15 cellular contexts compared by ENCODE assay signal in genomic region chr17:67506966-67507365, GRCh38.
DNase-seq lines count a peak whose midpoint lies in the region; ATAC-seq and TF ChIP-seq lines count a peak whose summit lies in the region.
"Had no signal": no experiment of that assay in that cellular context is flagged by ENCODE, and none has a peak within 500 bp of the region (broad histone marks: within the 10 kb centered on the region; RNA-seq: fewer than 3 reads in every experiment).

No MANE protein-coding gene starts in this region.

- H3K4me3 ChIP-seq in brain microvascular endothelial cell (ENCODE audit: low read depth, low read length) (no peak overlapping the region), mesenchymal stem cell (ENCODE audit: insufficient read depth in 1 of 2, low read depth in 1 of 2, low read length in 2 of 2) (no peak overlapping the region), hepatocyte (no peak overlapping the region)
- H3K4me3 ChIP-seq: esophagus muscularis mucosa had no signal

- no peak overlapping the region for H4K91ac ChIP-seq in mesenchymal stem cell (ENCODE audit: low read length)

- H3K79me2 ChIP-seq in hepatocyte: no peaks in the 10 kb centered on the region

- no peaks in the 10 kb centered on the region for H3K9me2 ChIP-seq in hepatocyte (replicated peaks; ENCODE audit: insufficient read depth)

- POLR2A ChIA-PET in activated CD4-positive, alpha-beta T cell treated with anti-CD3 and anti-CD28 coated beads, Interleukin-2, amount 10 ng/mL, durations not matched to agents 7 days and 5 days (lab: Charles Lee): no interaction called here

- H4K8ac ChIP-seq in mesenchymal stem cell (ENCODE audit: low read length): no peak overlapping the region

- in situ Hi-C loops in brain microvascular endothelial cell (cut with HindIII; ENCODE audit: low pct_ligation_motif_present, low sequenced_read_pairs): no loop called here

- H3K79me1 ChIP-seq in mesenchymal stem cell (replicated peaks; ENCODE audit: low read length, poor library complexity, severe bottlenecking): peaks cover 8% of the 10 kb centered on the region

- DNase-seq in activated CD4-positive, alpha-beta T cell treated with anti-CD3 and anti-CD28 coated beads for 48 hours: peak; percentile 14
- DNase-seq in activated CD4-positive, alpha-beta T cell treated with anti-CD3 and anti-CD28 coated beads, Interleukin-2, amount 10 ng/mL, durations not matched to agents 7 days and 5 days: no peak
- peak; percentile 41 for DNase-seq in HK-2 (ENCODE audit: unreplicated experiment)
- DNase-seq in brain microvascular endothelial cell: peak; percentile 94
- DNase-seq in mesenchymal stem cell: peak; percentile 27
- DNase-seq in hepatocyte (ENCODE audit: low spot score): no peak
- DNase-seq in GM19238 (ENCODE audit: insufficient read length, low spot score): no peak
- DNase-seq: 8988T; cortex of kidney; NCI-H1092; stimulated activated CD4-positive, alpha-beta T cell treated with anti-CD3 and anti-CD28 coated beads, Interleukin-4, amount 100 ng/mL, for 4 hours had no signal

- no peak overlapping the region for H2BK120ac ChIP-seq in mesenchymal stem cell (ENCODE audit: low read depth, low read length)

- peaks cover 21% of the 10 kb centered on the region for H3K4me1 Mint-ChIP-seq in activated CD4-positive, alpha-beta T cell treated with anti-CD3 and anti-CD28 coated beads, Interleukin-2, amount 10 ng/mL, durations not matched to agents 7 days and 5 days

- H3K4ac ChIP-seq in mesenchymal stem cell (ENCODE audit: low read depth in 1 of 2, low read length in 2 of 2): no peak overlapping the region

- peaks cover 22% of the 10 kb centered on the region for H3K36me3 Mint-ChIP-seq in activated CD4-positive, alpha-beta T cell treated with anti-CD3 and anti-CD28 coated beads, Interleukin-2, amount 10 ng/mL, durations not matched to agents 7 days and 5 days (ENCODE audit: low read depth)

- H3K4me1 ChIP-seq in mesenchymal stem cell (ENCODE audit: control insufficient read depth, insufficient read depth, low read depth, low read length) (no peaks in the 10 kb centered on the region), hepatocyte (ENCODE audit: insufficient read depth) (no peaks in the 10 kb centered on the region)

- H3K9ac ChIP-seq in mesenchymal stem cell (ENCODE audit: low read length): no peak overlapping the region

- CTCF ChIA-PET in activated CD4-positive, alpha-beta T cell treated with anti-CD3 and anti-CD28 coated beads, Interleukin-2, amount 10 ng/mL, durations not matched to agents 7 days and 5 days (lab: Charles Lee): no interaction called here

- TF ChIP-seq CTCF in brain microvascular endothelial cell (IDR thresholded peaks at IDR 0.05; ENCODE audit: low read depth, low read length, missing control alignments) (no peak), hepatocyte (IDR thresholded peaks at IDR 0.05; ENCODE audit: poor library complexity) (no peak)

- H3K23ac ChIP-seq in mesenchymal stem cell (ENCODE audit: low read length in 2 of 2): no peak overlapping the region

- 72% methylated on average over 8 of the region's 8 CpGs for WGBS in mesenchymal stem cell
- WGBS in hepatocyte (ENCODE audit: low lambda C conversion rate, missing lambda C conversion rate): 93% methylated on average over 8 of the region's 8 CpGs

- H2AFZ ChIP-seq in mesenchymal stem cell (ENCODE audit: low read depth, low read length): no peak overlapping the region
- H2AFZ ChIP-seq in hepatocyte: no peak overlapping the region

- no peak overlapping the region for H3K18ac ChIP-seq in mesenchymal stem cell (ENCODE audit: low read depth in 1 of 2, low read length in 2 of 2)

- H3K14ac ChIP-seq in mesenchymal stem cell (ENCODE audit: low read length in 2 of 2): no peak overlapping the region

- no peak overlapping the region for H2BK15ac ChIP-seq in mesenchymal stem cell (ENCODE audit: low read depth, poor library complexity, severe bottlenecking)

- no peak overlapping the region for H2BK12ac ChIP-seq in mesenchymal stem cell (ENCODE audit: low read length in 2 of 2)

- no peak overlapping the region for H2BK5ac ChIP-seq in mesenchymal stem cell (ENCODE audit: low read depth, low read length, poor library complexity, severe bottlenecking)

- H3K4me3 Mint-ChIP-seq in activated CD4-positive, alpha-beta T cell treated with anti-CD3 and anti-CD28 coated beads, Interleukin-2, amount 10 ng/mL, durations not matched to agents 7 days and 5 days: no peak overlapping the region

- no peak overlapping the region for H3K4me2 ChIP-seq in mesenchymal stem cell (ENCODE audit: low read length, poor library complexity, severe bottlenecking)
- no peak overlapping the region for H3K4me2 ChIP-seq in hepatocyte

- no peaks in the 10 kb centered on the region for H3K27me3 Mint-ChIP-seq in activated CD4-positive, alpha-beta T cell treated with anti-CD3 and anti-CD28 coated beads, Interleukin-2, amount 10 ng/mL, durations not matched to agents 7 days and 5 days
- H3K27me3 Mint-ChIP-seq: IgD-negative memory B cell had no signal

- peaks cover 13% of the 10 kb centered on the region for H3K9me3 Mint-ChIP-seq in activated CD4-positive, alpha-beta T cell treated with anti-CD3 and anti-CD28 coated beads, Interleukin-2, amount 10 ng/mL, durations not matched to agents 7 days and 5 days

- H3K27ac ChIP-seq in brain microvascular endothelial cell (peak overlapping the region; percentile 83), mesenchymal stem cell (ENCODE audit: low read length, poor library complexity, severe bottlenecking) (no peak overlapping the region), hepatocyte (no peak overlapping the region)
- H3K27ac ChIP-seq: esophagus muscularis mucosa had no signal

- H2AK5ac ChIP-seq in mesenchymal stem cell (ENCODE audit: low read length, severe bottlenecking): no peak overlapping the region

- no peaks in the 10 kb centered on the region for H3K36me3 ChIP-seq in brain microvascular endothelial cell (replicated peaks)
- no peaks in the 10 kb centered on the region for H3K36me3 ChIP-seq in mesenchymal stem cell (ENCODE audit: control insufficient read depth in 1 of 2, insufficient read depth in 2 of 2, low read depth in 1 of 2, low read length in 2 of 2)
- no peaks in the 10 kb centered on the region for H3K36me3 ChIP-seq in hepatocyte (replicated peaks; ENCODE audit: insufficient read depth, low read depth)
- H3K36me3 ChIP-seq: esophagus muscularis mucosa had no signal

- H4K20me1 ChIP-seq in hepatocyte (ENCODE audit: insufficient read depth, poor library complexity, severe bottlenecking): no peaks in the 10 kb centered on the region

- no peak overlapping the region for H3K27ac Mint-ChIP-seq in activated CD4-positive, alpha-beta T cell treated with anti-CD3 and anti-CD28 coated beads, Interleukin-2, amount 10 ng/mL, durations not matched to agents 7 days and 5 days
- H3K27ac Mint-ChIP-seq: IgD-negative memory B cell had no signal

- H3K27me3 ChIP-seq in brain microvascular endothelial cell (replicated peaks) (no peaks in the 10 kb centered on the region), mesenchymal stem cell (ENCODE audit: control insufficient read depth in 1 of 2, insufficient read depth in 1 of 2, low read length in 2 of 2) (no peaks in the 10 kb centered on the region), hepatocyte (no peaks in the 10 kb centered on the region)
- H3K27me3 ChIP-seq: esophagus muscularis mucosa had no signal

- H3K9me3 ChIP-seq in mesenchymal stem cell (ENCODE audit: control insufficient read depth, low read length) (peaks cover 2% of the 10 kb centered on the region), hepatocyte (ENCODE audit: low read depth) (no peaks in the 10 kb centered on the region)

- no peak for ATAC-seq in HG03469 (IDR thresholded peaks at IDR 0.05; ENCODE audit: unreplicated experiment)
- ATAC-seq: sciatic nerve had no signal

Comparison
In these comparisons a context has a peak if more than half of its experiments do, and no peak if none do; other contexts are left out.
1. DNase-seq: peak in activated CD4-positive, alpha-beta T cell treated with anti-CD3 and anti-CD28 coated beads for 48 hours (single experiment), HK-2 (single experiment), brain microvascular endothelial cell (single experiment) and mesenchymal stem cell (single experiment); none in activated CD4-positive, alpha-beta T cell treated with anti-CD3 and anti-CD28 coated beads, Interleukin-2, amount 10 ng/mL, durations not matched to agents 7 days and 5 days (single experiment), hepatocyte (single experiment) and GM19238 (single experiment).